ENCODE assay signal across 9 cellular contexts in genomic region chr11:126281666-126282175, GRCh38. TPM values are rescaled to one million over a fixed set of nuclear protein-coding genes. Genes with fewer than 3 reads are reported as not detected.
DNase-seq lines count a peak whose midpoint lies in the region; FAIRE-seq and TF ChIP-seq lines count a peak whose summit lies in the region.
"Had no signal": no experiment of that assay in that cellular context is flagged by ENCODE, and none has a peak within 500 bp of the region (broad histone marks: within the 10 kb centered on the region; RNA-seq: fewer than 3 reads in every experiment).

No MANE protein-coding gene starts in this region.

- H3K4me1 ChIP-seq in BLaER1 treated with 17β-estradiol and CSF1 and Interleukin-3, amounts not matched to agents 10 nM and 100 nM, result peaks cover 43 to 62% (median 50%) of the 10 kb centered on the region in 10 experiments
- peaks cover 6% of the 10 kb centered on the region for H3K4me1 ChIP-seq in NT2/D1 (ENCODE audit: insufficient read depth, insufficient read length)
- peaks cover 0 to 6% (median 4%) of the 10 kb centered on the region in 4 experiments; a peak in 4 of 7 replicates for H3K4me1 ChIP-seq in H1 (replicated peaks in 1 of 4; ENCODE audit: control insufficient read depth in 3 of 4, insufficient read depth in 4 of 4, low read length in 3 of 4)
- peaks cover 5 to 7% of the 10 kb centered on the region in 2 donors for H3K4me1 ChIP-seq in neuronal stem cell (ENCODE audit: control insufficient read depth in 2 of 2, insufficient read depth in 1 of 2, low read depth in 1 of 2, low read length in 2 of 2)

- no peak overlapping the region for H4K5ac ChIP-seq in H1 (ENCODE audit: insufficient read length, low read depth, low read length)

- peak overlapping the region in 7 of 11 experiments; percentile 82 to 94 (median 86); a peak in 10 of 22 replicates for H3K27ac ChIP-seq in BLaER1 treated with 17β-estradiol and CSF1 and Interleukin-3, amounts not matched to agents 10 nM and 100 nM
- H3K27ac ChIP-seq in H1 (ENCODE audit: low read depth, low read length), result no peak overlapping the region
- no peak overlapping the region for H3K27ac ChIP-seq in neuronal stem cell (replicated peaks; ENCODE audit: low read length)

- no peaks in the 10 kb centered on the region for H3K79me2 ChIP-seq in H1 (ENCODE audit: control insufficient read depth in 1 of 2, insufficient read depth in 2 of 2, low read length in 2 of 2)

- CTCF ChIA-PET in H1 (lab: Charles Lee; ENCODE audit: partially characterized antibody), result interaction anchor here (0.6 to 1.6 kb wide), 2 partner anchors 11 to 326 kb away, joined by 3 read pairs; no protein-coding TSS in a partner anchor

- H2AK5ac ChIP-seq in H1 (ENCODE audit: low read depth, low read length) (no peak overlapping the region), neuronal stem cell (ENCODE audit: low read depth, low read length) (no peak overlapping the region)

- H2BK120ac ChIP-seq in H1 (replicated peaks; ENCODE audit: low read depth, low read length), result no peak overlapping the region
- H2BK120ac ChIP-seq in neuronal stem cell (ENCODE audit: low read depth, low read length), result no peak overlapping the region

- H3K23ac ChIP-seq in H1 (ENCODE audit: insufficient read length) (no peak overlapping the region), neuronal stem cell (ENCODE audit: low read depth, low read length, poor library complexity) (no peak overlapping the region)

- H3K56ac ChIP-seq in H1 (replicated peaks; ENCODE audit: insufficient read length, low read depth, low read length), result no peak overlapping the region

- peak overlapping the region; percentile 85 to 97 (median 93) for H3K4me2 ChIP-seq in BLaER1 treated with 17β-estradiol and CSF1 and Interleukin-3, amounts not matched to agents 10 nM and 100 nM
- H3K4me2 ChIP-seq in H1 (ENCODE audit: insufficient read depth in 1 of 2, low read depth in 2 of 2, low read length in 2 of 2) (peak overlapping the region; percentile 80 to 94; a peak in 3 of 4 replicates), neuronal stem cell (ENCODE audit: insufficient read depth, low read length, poor library complexity, severe bottlenecking) (no peak overlapping the region)

- H3K4ac ChIP-seq in H1 (replicated peaks; ENCODE audit: insufficient read length, low read depth, low read length) (no peak overlapping the region), neuronal stem cell (ENCODE audit: low read length) (no peak overlapping the region)

- peaks cover 13 to 33% (median 27%) of the 10 kb centered on the region in 11 experiments for H3K36me3 ChIP-seq in BLaER1 treated with 17β-estradiol and CSF1 and Interleukin-3, amounts not matched to agents 10 nM and 100 nM
- peaks cover 19% of the 10 kb centered on the region for H3K36me3 ChIP-seq in NT2/D1 (ENCODE audit: insufficient read depth, insufficient read length, low read length)
- peaks cover 2 to 11% (median 5%) of the 10 kb centered on the region in 4 experiments; a peak in 6 of 8 replicates for H3K36me3 ChIP-seq in H1 (ENCODE audit: control insufficient read depth in 2 of 4, insufficient read depth in 4 of 4, low read length in 3 of 4)
- peaks cover 11 to 26% of the 10 kb centered on the region in 2 donors for H3K36me3 ChIP-seq in neuronal stem cell (replicated peaks in 1 of 2; ENCODE audit: control insufficient read depth in 2 of 2, insufficient read depth in 2 of 2, low read length in 2 of 2)

- H2BK5ac ChIP-seq in H1 (ENCODE audit: low read depth, low read length), result no peak overlapping the region
- H2BK5ac ChIP-seq in neuronal stem cell (ENCODE audit: low read length), result no peak overlapping the region

- no peak overlapping the region for H2BK20ac ChIP-seq in H1 (ENCODE audit: low read length)

- TF ChIP-seq EP300 in H1 (IDR thresholded peaks at IDR 0.05; ENCODE audit: borderline replicate concordance in 1 of 2, low read depth in 2 of 2, low read length in 2 of 2), result no peak

- no peak for FAIRE-seq in H1 (lab: Jason Lieb, UNC)

- DNase-seq in NT2/D1 (ENCODE audit: low read depth, low spot score) (no peak), H1 (ENCODE audit: low read depth in 1 of 2, low spot score in 2 of 2) (no peak), neuronal stem cell (ENCODE audit: low spot score) (no peak), CD1c-positive myeloid dendritic cell (ENCODE audit: extremely low spot score) (no peak), GM13977 (ENCODE audit: low spot score) (no peak), NCI-H2196 (lab: John Stamatoyannopoulos, UW; ENCODE audit: unreplicated experiment) (no peak), AG08396 (ENCODE audit: low spot score) (no peak)
- DNase-seq: activated gamma-delta T cell had no signal

- H2AFZ ChIP-seq in H1 (ENCODE audit: low read length) (peak overlapping the region; percentile 93), neuronal stem cell (ENCODE audit: low read length) (peak overlapping the region; percentile 98)

- H2BK12ac ChIP-seq in H1 (ENCODE audit: low read depth, low read length), result no peak overlapping the region
- H2BK12ac ChIP-seq in neuronal stem cell (ENCODE audit: low read length), result no peak overlapping the region

- H3K23me2 ChIP-seq in H1 (ENCODE audit: low read depth, low read length), result peaks cover 13% of the 10 kb centered on the region

- peak overlapping the region in 9 of 11 experiments; percentile 83 to 92 (median 89); a peak in 13 of 22 replicates for H3K9ac ChIP-seq in BLaER1 treated with 17β-estradiol and CSF1 and Interleukin-3, amounts not matched to agents 10 nM and 100 nM
- H3K9ac ChIP-seq in NT2/D1 (ENCODE audit: insufficient read length, low read depth) (peak overlapping the region; percentile 21), H1 (replicated peaks in 1 of 4; ENCODE audit: extremely low read depth in 1 of 4, low read depth in 3 of 4, low read length in 3 of 4) (no peak overlapping the region), neuronal stem cell (ENCODE audit: low read depth, low read length, poor library complexity) (no peak overlapping the region)

- no peak for TF ChIP-seq POLR2A in H1 (IDR thresholded peaks at IDR 0.05; ENCODE audit: control extremely low read depth in 1 of 2, low read depth in 2 of 2, low read length in 2 of 2)

- H4K20me1 ChIP-seq in BLaER1 treated with 17β-estradiol and CSF1 and Interleukin-3, amounts not matched to agents 10 nM and 100 nM, result peaks cover 0 to 7% (median 0%) of the 10 kb centered on the region in 11 experiments; a peak in 1 of 22 replicates
- H4K20me1 ChIP-seq in H1 (replicated peaks in 1 of 2; ENCODE audit: control insufficient read depth in 1 of 2, insufficient read depth in 2 of 2, low read length in 2 of 2), result no peaks in the 10 kb centered on the region

- H3K79me1 ChIP-seq in H1 (ENCODE audit: low read depth, low read length) (peaks cover 2% of the 10 kb centered on the region; the same call in 1 of the 2 replicates), neuronal stem cell (ENCODE audit: low read depth, low read length) (no peaks in the 10 kb centered on the region)

- 87% methylated on average over 10 of the region's 10 CpGs; no CpG with 5 or more reads in 1 of the 2 experiments for WGBS in H1 (ENCODE audit: extremely low coverage in 1 of 2, insufficient coverage in 1 of 2, insufficient read length in 1 of 2, insufficient replicate concordance in 2 of 2, low coverage in 1 of 2, low lambda C conversion rate in 2 of 2, missing lambda C conversion rate in 1 of 2), 2 experiments
- WGBS in neuronal stem cell (ENCODE audit: extremely low coverage in 2 of 2, insufficient read length in 2 of 2, insufficient replicate concordance in 1 of 2), 2 donors, result no CpG with 5 or more reads among the region's 10 CpGs

- H3K18ac ChIP-seq in H1 (ENCODE audit: extremely low read depth, low read length) (no peak overlapping the region), neuronal stem cell (ENCODE audit: low read length) (no peak overlapping the region)

- H2BK15ac ChIP-seq in H1 (ENCODE audit: low read length) (no peak overlapping the region), neuronal stem cell (ENCODE audit: low read length) (no peak overlapping the region)

- POLR2A ChIA-PET in H1 (lab: Charles Lee; ENCODE audit: partially characterized antibody), result interaction anchor here (0.6 to 4.6 kb wide), 10 partner anchors 8 to 70 kb away, joined by 3 to 75 read pairs (median 7); partner anchors contain the start of genes DCPS, FAM118B, FOXRED1 and RPUSD4

- H4K91ac ChIP-seq in H1 (replicated peaks; ENCODE audit: insufficient read length, low read length) (no peak overlapping the region), neuronal stem cell (ENCODE audit: low read depth, low read length, poor library complexity) (no peak overlapping the region)

- H3K4me3 ChIP-seq in BLaER1 treated with 17β-estradiol and CSF1 and Interleukin-3, amounts not matched to agents 10 nM and 100 nM, result peak overlapping the region in 9 of 10 experiments; percentile 69 to 87 (median 75); a peak in 14 of 20 replicates
- H3K4me3 ChIP-seq in NT2/D1 (ENCODE audit: insufficient read length, low read depth) (peak overlapping the region; percentile 60), H1 (ENCODE audit: extremely low read depth in 1 of 4, insufficient read depth in 2 of 4, low read depth in 3 of 4, low read length in 4 of 4) (peak overlapping the region in 1 of 4 experiments; percentile 91; a peak in 1 of 8 replicates), neuronal stem cell (ENCODE audit: low read length in 2 of 2) (peak overlapping the region in 1 of 2 donors; percentile 81)

- H3K27me3 ChIP-seq in BLaER1 treated with 17β-estradiol and CSF1 and Interleukin-3, amounts not matched to agents 10 nM and 100 nM, result no peaks in the 10 kb centered on the region
- peaks cover 22% of the 10 kb centered on the region for H3K27me3 ChIP-seq in NT2/D1 (ENCODE audit: insufficient read depth, insufficient read length)
- peaks cover 0 to 5% (median 2%) of the 10 kb centered on the region in 4 experiments; a peak in 4 of 7 replicates for H3K27me3 ChIP-seq in H1 (replicated peaks in 1 of 4; ENCODE audit: control insufficient read depth in 3 of 4, extremely low read depth in 1 of 4, insufficient read depth in 3 of 4, low read length in 3 of 4)
- peaks cover 0 to 2% (median 0%) of the 10 kb centered on the region in 3 experiments for H3K27me3 ChIP-seq in neuronal stem cell (ENCODE audit: control insufficient read depth in 3 of 3, insufficient read depth in 3 of 3, low read depth in 1 of 3, low read length in 3 of 3)

- no peaks in the 10 kb centered on the region for H3K9me3 ChIP-seq in BLaER1 treated with 17β-estradiol and CSF1 and Interleukin-3, amounts not matched to agents 10 nM and 100 nM (replicated peaks in 1 of 11)
- no peaks in the 10 kb centered on the region for H3K9me3 ChIP-seq in NT2/D1 (ENCODE audit: insufficient read depth, low read length)
- no peaks in the 10 kb centered on the region for H3K9me3 ChIP-seq in H1 (ENCODE audit: insufficient read depth in 2 of 2, low read depth in 1 of 2, low read length in 1 of 2)
- no peaks in the 10 kb centered on the region for H3K9me3 ChIP-seq in neuronal stem cell (replicated peaks in 1 of 2; ENCODE audit: control insufficient read depth in 2 of 2, insufficient read depth in 1 of 2, low read depth in 1 of 2, low read length in 2 of 2)

- H3K14ac ChIP-seq in H1 (ENCODE audit: insufficient read length) (no peak overlapping the region), neuronal stem cell (ENCODE audit: low read length) (no peak overlapping the region)

- in situ Hi-C loops in GM13977 (cut with MboI; ENCODE audit: low pct_unique_long_range_greater_than_20kb, low sequenced_read_pairs, unreplicated experiment), result no loop called here

- TF ChIP-seq RAD21 in H1 (IDR thresholded peaks at IDR 0.05 in 1 of 2, conservative IDR thresholded peaks at IDR 0.05 in 1 of 2; ENCODE audit: low read depth in 2 of 2, low read length in 2 of 2), result no peak

- peak overlapping the region; percentile 54; the same call in 1 of the 2 replicates for H4K8ac ChIP-seq in H1 (ENCODE audit: extremely low read depth, insufficient read depth, low read length)
- H4K8ac ChIP-seq in neuronal stem cell (ENCODE audit: low read depth, low read length), result no peak overlapping the region

- no peak for TF ChIP-seq CTCF in H1 (IDR thresholded peaks at IDR 0.05; ENCODE audit: control extremely low read depth in 1 of 3, insufficient read depth in 1 of 3, low read depth in 1 of 3, low read length in 3 of 3)
- no peak for TF ChIP-seq CTCF in GM13977 (IDR thresholded peaks at IDR 0.05; ENCODE audit: extremely low read depth, insufficient read depth, missing control alignments)

RNA-seq across cellular contexts. Expression of gene TIRAP, which starts 1.2 kb away (rescaled TPM):
- 4.5 and 5.3 TPM in 2 replicates for total RNA-seq in H1 (2021; fragmentation: NEBNext Ultra II Directional; extraction: Animal tissue kit (Norgen Biotek cat#: 25700))
- polyA plus RNA-seq in H1 (2011; rRNA removed), result 5.3 and 5.6 TPM in 2 replicates
- polyA plus RNA-seq in H1 (2011; cell fraction: cytosol; rRNA removed), result 3.8 TPM
- 5.1 TPM for polyA plus RNA-seq in H1 (2011; cell fraction: nucleus; rRNA removed)
- 4.2 to 5.7 TPM (median 5.0 TPM) in 4 replicates for polyA plus RNA-seq in H1 (2012, experiment 1 of 2)
- polyA plus RNA-seq in H1 (2012, experiment 2 of 2), result 3.6 TPM
- polyA plus RNA-seq in H1 (2013, experiment 1 of 2), result 4.1 TPM
- polyA plus RNA-seq in H1 (2013, experiment 2 of 2), result 3.9 TPM
- polyA minus RNA-seq in H1 (2011; rRNA and poly(A)+ RNA removed), result 5.4 and 5.7 TPM in 2 replicates
- 5.2 TPM for polyA minus RNA-seq in H1 (2011; cell fraction: cytosol; rRNA and poly(A)+ RNA removed)
- polyA minus RNA-seq in H1 (2011; cell fraction: nucleus; rRNA and poly(A)+ RNA removed), result 4.5 TPM
- polyA plus RNA-seq in neuronal stem cell (2013, experiment 1 of 2), result 4.2 TPM
- 4.2 TPM for polyA plus RNA-seq in neuronal stem cell (2013, experiment 2 of 2)

RNA-seq across cellular contexts. Expression of gene FOXRED1, which starts 12.8 kb away (rescaled TPM):
- 48.5 and 48.8 TPM in 2 replicates for total RNA-seq in H1 (2021; fragmentation: NEBNext Ultra II Directional; extraction: Animal tissue kit (Norgen Biotek cat#: 25700))
- polyA plus RNA-seq in H1 (2011; rRNA removed), result 99.4 and 110 TPM in 2 replicates
- 87.2 TPM for polyA plus RNA-seq in H1 (2011; cell fraction: cytosol; rRNA removed)
- polyA plus RNA-seq in H1 (2011; cell fraction: nucleus; rRNA removed), result 108 TPM
- polyA plus RNA-seq in H1 (2012, experiment 1 of 2), result 57.3 to 75.9 TPM (median 66.6 TPM) in 4 replicates
- polyA plus RNA-seq in H1 (2012, experiment 2 of 2), result 58.1 TPM
- polyA plus RNA-seq in H1 (2013, experiment 1 of 2), result 25.4 TPM
- polyA plus RNA-seq in H1 (2013, experiment 2 of 2), result 24.5 TPM
- 57.4 and 64.3 TPM in 2 replicates for polyA minus RNA-seq in H1 (2011; rRNA and poly(A)+ RNA removed)
- 23.3 TPM for polyA minus RNA-seq in H1 (2011; cell fraction: cytosol; rRNA and poly(A)+ RNA removed)
- polyA minus RNA-seq in H1 (2011; cell fraction: nucleus; rRNA and poly(A)+ RNA removed), result 33.1 TPM
- 23.1 TPM for polyA plus RNA-seq in neuronal stem cell (2013, experiment 1 of 2)
- 23.5 TPM for polyA plus RNA-seq in neuronal stem cell (2013, experiment 2 of 2)

RNA-seq across cellular contexts. Expression of gene SRPRA, which starts 13.0 kb away (rescaled TPM):
- total RNA-seq in H1 (2021; fragmentation: NEBNext Ultra II Directional; extraction: Animal tissue kit (Norgen Biotek cat#: 25700)), result 54.3 and 57.6 TPM in 2 replicates
- polyA plus RNA-seq in H1 (2011; rRNA removed), result 60.3 and 62.0 TPM in 2 replicates
- polyA plus RNA-seq in H1 (2011; cell fraction: cytosol; rRNA removed), result 47.0 TPM
- 133 TPM for polyA plus RNA-seq in H1 (2011; cell fraction: nucleus; rRNA removed)
- polyA plus RNA-seq in H1 (2012, experiment 1 of 2), result 44.9 to 61.6 TPM (median 54.0 TPM) in 4 replicates
- polyA plus RNA-seq in H1 (2012, experiment 2 of 2), result 33.8 TPM
- 57.6 TPM for polyA plus RNA-seq in H1 (2013, experiment 1 of 2)
- 61.9 TPM for polyA plus RNA-seq in H1 (2013, experiment 2 of 2)
- polyA minus RNA-seq in H1 (2011; rRNA and poly(A)+ RNA removed), result 87.4 and 98.9 TPM in 2 replicates
- 37.5 TPM for polyA minus RNA-seq in H1 (2011; cell fraction: cytosol; rRNA and poly(A)+ RNA removed)
- polyA minus RNA-seq in H1 (2011; cell fraction: nucleus; rRNA and poly(A)+ RNA removed), result 101 TPM
- polyA plus RNA-seq in neuronal stem cell (2013, experiment 1 of 2), result 34.6 TPM
- 34.7 TPM for polyA plus RNA-seq in neuronal stem cell (2013, experiment 2 of 2)

RNA-seq across cellular contexts. Expression of gene DCPS, which starts 22.1 kb away (rescaled TPM):
- total RNA-seq in H1 (2021; fragmentation: NEBNext Ultra II Directional; extraction: Animal tissue kit (Norgen Biotek cat#: 25700)), result 24.6 and 24.8 TPM in 2 replicates
- polyA plus RNA-seq in H1 (2011; rRNA removed), result 55.2 and 61.9 TPM in 2 replicates
- 44.4 TPM for polyA plus RNA-seq in H1 (2011; cell fraction: cytosol; rRNA removed)
- polyA plus RNA-seq in H1 (2011; cell fraction: nucleus; rRNA removed), result 28.9 TPM
- polyA plus RNA-seq in H1 (2012, experiment 1 of 2), result 28.4 to 32.8 TPM (median 30.1 TPM) in 4 replicates
- 31.6 TPM for polyA plus RNA-seq in H1 (2012, experiment 2 of 2)
- polyA plus RNA-seq in H1 (2013, experiment 1 of 2), result 18.1 TPM
- 19.4 TPM for polyA plus RNA-seq in H1 (2013, experiment 2 of 2)
- polyA minus RNA-seq in H1 (2011; rRNA and poly(A)+ RNA removed), result 17.7 and 19.4 TPM in 2 replicates
- polyA minus RNA-seq in H1 (2011; cell fraction: cytosol; rRNA and poly(A)+ RNA removed), result 15.3 TPM
- 11.9 TPM for polyA minus RNA-seq in H1 (2011; cell fraction: nucleus; rRNA and poly(A)+ RNA removed)
- polyA plus RNA-seq in neuronal stem cell (2013, experiment 1 of 2), result 21.3 TPM
- 21.8 TPM for polyA plus RNA-seq in neuronal stem cell (2013, experiment 2 of 2)

Comparison
In these comparisons a context has a peak if more than half of its experiments do, and no peak if none do; other contexts are left out.
1. H3K27ac ChIP-seq: peak in BLaER1 treated with 17β-estradiol and CSF1 and Interleukin-3, amounts not matched to agents 10 nM and 100 nM (7 of 11); none in H1 (single experiment) and neuronal stem cell (single experiment).
2. H3K9ac ChIP-seq: peak in BLaER1 treated with 17β-estradiol and CSF1 and Interleukin-3, amounts not matched to agents 10 nM and 100 nM (9 of 11) and NT2/D1 (single experiment); none in H1 (0 of 4) and neuronal stem cell (single experiment).